In genomic region chr19:35488677-35489076, GRCh38 we compare ENCODE assay signal across 1 cellular context.
TF ChIP-seq lines count a peak whose summit lies in the region.

No MANE protein-coding gene starts in this region.

TF ChIP-seq in K562, 482 proteins besides CTCF, POLR2A, EP300 and RAD21:
- TF ChIP-seq CBFA2T2 (conservative IDR thresholded peaks at IDR 0.05) (peak; percentile 25; the same call in 1 of the 2 replicates), RAD51 (IDR thresholded peaks at IDR 0.05; ENCODE audit: borderline replicate concordance, low read depth) (peak; percentile 51; the same call in 1 of the 2 replicates), RBM14 (IDR thresholded peaks at IDR 0.05; ENCODE audit: borderline replicate concordance, insufficient read depth, low read depth, low read length) (no peak), POLR2AphosphoS5 (IDR thresholded peaks at IDR 0.05; ENCODE audit: control insufficient read depth, insufficient read depth, low read depth, low read length) (no peak), NELFE (IDR thresholded peaks at IDR 0.05; ENCODE audit: insufficient read depth, insufficient read length) (no peak), USF2 (CRISPR knock-in tag; IDR thresholded peaks at IDR 0.05) (peak; percentile 33; the same call in 1 of the 2 replicates), ADNP (tag; IDR thresholded peaks at IDR 0.05) (no peak), TFE3 (CRISPR knock-in tag; IDR thresholded peaks at IDR 0.05) (peak; percentile 79), USF1 (CRISPR knock-in tag; IDR thresholded peaks at IDR 0.05) (peak; percentile 46; the same call in 1 of the 2 replicates)
